ENCODE assay signal across 14 cellular contexts in the genomic region with DNA sequence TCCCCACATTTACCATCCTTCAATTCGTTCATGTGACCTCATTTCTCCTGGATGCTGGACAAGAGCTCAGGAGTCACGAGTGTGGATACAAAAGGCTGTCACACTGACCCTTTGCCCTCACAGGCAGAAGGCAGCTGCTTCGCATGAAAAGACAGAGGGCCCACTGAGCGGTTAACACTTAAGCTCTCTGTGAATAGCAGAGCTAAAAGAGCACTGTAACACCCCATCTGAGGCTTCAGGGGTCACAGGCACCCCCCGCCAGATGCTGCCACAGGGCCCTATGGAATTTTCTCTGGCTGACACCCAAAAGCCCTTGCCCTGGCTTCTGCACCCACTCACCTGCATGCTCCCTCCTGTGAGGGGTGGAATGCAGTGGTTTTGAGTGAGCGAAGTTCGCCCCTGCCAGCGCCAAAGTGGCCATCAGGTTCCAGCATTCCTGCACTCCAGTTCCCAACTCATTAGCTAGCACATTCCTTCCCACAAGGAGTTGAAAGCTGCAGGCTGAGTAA.
DNase-seq lines count a peak whose midpoint lies in the region; ATAC-seq and TF ChIP-seq lines count a peak whose summit lies in the region.
"Had no signal": no experiment of that assay in that cellular context is flagged by ENCODE, and none has a peak within 500 bp of the region (broad histone marks: within the 10 kb centered on the region; RNA-seq: fewer than 3 reads in every experiment).

No MANE protein-coding gene starts in this region.

- TF ChIP-seq CTCF in WTC11 (IDR thresholded peaks at IDR 0.05) (no peak), hepatocyte (IDR thresholded peaks at IDR 0.05; ENCODE audit: poor library complexity) (no peak), prostate gland (IDR thresholded peaks at IDR 0.05) (no peak), progenitor cell of endocrine pancreas (IDR thresholded peaks at IDR 0.05; ENCODE audit: unreplicated experiment) (no peak)

- H3K27ac Mint-ChIP-seq in WTC11 (no peak overlapping the region), progenitor cell of endocrine pancreas (no peak overlapping the region)
- H3K27ac Mint-ChIP-seq: activated CD8-positive, alpha-beta T cell treated with anti-CD3 and anti-CD28 coated beads, Interleukin-2, amount 10 ng/mL, durations not matched to agents 7 days and 5 days; activated T-helper 17 cell treated with anti-CD3 and anti-CD28 coated beads, Interleukin-2, amount 50 U/mL, for 72 hours had no signal

- H3K9me3 Mint-ChIP-seq in WTC11 (no peaks in the 10 kb centered on the region), progenitor cell of endocrine pancreas (ENCODE audit: low read depth) (no peaks in the 10 kb centered on the region)
- H3K9me3 Mint-ChIP-seq: activated T-helper 17 cell treated with anti-CD3 and anti-CD28 coated beads, Interleukin-2, amount 50 U/mL, for 72 hours had no signal

- H3K4me1 Mint-ChIP-seq in WTC11, result peaks cover 43% of the 10 kb centered on the region
- peaks cover 6% of the 10 kb centered on the region for H3K4me1 Mint-ChIP-seq in progenitor cell of endocrine pancreas (ENCODE audit: low read depth)
- H3K4me1 Mint-ChIP-seq: activated T-helper 17 cell treated with anti-CD3 and anti-CD28 coated beads, Interleukin-2, amount 50 U/mL, for 72 hours had no signal

- H3K36me3 Mint-ChIP-seq in WTC11 (no peaks in the 10 kb centered on the region), progenitor cell of endocrine pancreas (ENCODE audit: insufficient read depth) (no peaks in the 10 kb centered on the region)

- no peak for TF ChIP-seq POLR2A in prostate gland (IDR thresholded peaks at IDR 0.05)

- no peak overlapping the region for H3K4me2 ChIP-seq in hepatocyte

- H3K36me3 ChIP-seq in hepatocyte (replicated peaks; ENCODE audit: insufficient read depth, low read depth) (no peaks in the 10 kb centered on the region), prostate gland (no peaks in the 10 kb centered on the region)

- H3K27me3 ChIP-seq in hepatocyte (no peaks in the 10 kb centered on the region), prostate gland (replicated peaks; ENCODE audit: insufficient read depth) (no peaks in the 10 kb centered on the region)

- H3K79me2 ChIP-seq in hepatocyte, result no peaks in the 10 kb centered on the region

- POLR2A ChIA-PET in WTC11 (lab: Charles Lee), result no interaction called here

- ATAC-seq in WTC11, result peak; percentile 88
- ATAC-seq: activated CD8-positive, alpha-beta T cell treated with anti-CD3 and anti-CD28 coated beads, Interleukin-2, amount 10 ng/mL, durations not matched to agents 7 days and 5 days; activated T-helper 17 cell treated with anti-CD3 and anti-CD28 coated beads, Interleukin-2, amount 50 U/mL, for 72 hours; sciatic nerve had no signal

- H4K20me1 ChIP-seq in hepatocyte (ENCODE audit: insufficient read depth, poor library complexity, severe bottlenecking), result no peaks in the 10 kb centered on the region

- CTCF ChIA-PET in WTC11 (lab: Charles Lee), result interaction anchor here (1.3 kb wide), 1 partner anchor 19 kb away, joined by 4 read pairs; no protein-coding TSS in a partner anchor

- no peak overlapping the region for H3K27ac ChIP-seq in hepatocyte
- no peak overlapping the region for H3K27ac ChIP-seq in prostate gland
- H3K27ac ChIP-seq: SK-N-MC had no signal

- H3K9me3 ChIP-seq in hepatocyte (ENCODE audit: low read depth), result no peaks in the 10 kb centered on the region
- H3K9me3 ChIP-seq in prostate gland, result no peaks in the 10 kb centered on the region
- H3K9me3 ChIP-seq: Caco-2 had no signal

- H3K4me3 ChIP-seq in hepatocyte, result no peak overlapping the region
- H3K4me3 ChIP-seq in prostate gland, result no peak overlapping the region
- H3K4me3 ChIP-seq: SK-N-MC had no signal

- no peaks in the 10 kb centered on the region for H3K4me1 ChIP-seq in hepatocyte (ENCODE audit: insufficient read depth)
- no peaks in the 10 kb centered on the region for H3K4me1 ChIP-seq in prostate gland (replicated peaks)

- H3K27me3 Mint-ChIP-seq in WTC11 (ENCODE audit: low read depth) (no peaks in the 10 kb centered on the region), progenitor cell of endocrine pancreas (no peaks in the 10 kb centered on the region)
- H3K27me3 Mint-ChIP-seq: activated T-helper 17 cell treated with anti-CD3 and anti-CD28 coated beads, Interleukin-2, amount 50 U/mL, for 72 hours had no signal

- H3K9me2 ChIP-seq in hepatocyte (replicated peaks; ENCODE audit: insufficient read depth), result no peaks in the 10 kb centered on the region

- peak; percentile 6 for DNase-seq in Daoy (ENCODE audit: low read depth)
- DNase-seq in WTC11 (ENCODE audit: low spot score), result peak; percentile 40
- peak; percentile 21 for DNase-seq in hepatocyte (ENCODE audit: low spot score)
- peak; percentile 67 for DNase-seq in myocyte (ENCODE audit: low read depth)
- DNase-seq in NK-92 (lab: John Stamatoyannopoulos, UW; ENCODE audit: unreplicated experiment), result no peak
- no peak for DNase-seq in prostate gland (ENCODE audit: low spot score)
- no peak for DNase-seq in GM03348 (ENCODE audit: low spot score)
- DNase-seq in progenitor cell of endocrine pancreas (ENCODE audit: low spot score, unreplicated experiment), result no peak
- DNase-seq: activated CD8-positive, alpha-beta T cell treated with anti-CD3 and anti-CD28 coated beads, Interleukin-2, amount 10 ng/mL, durations not matched to agents 7 days and 5 days; stimulated activated naive CD4-positive, alpha-beta T cell treated with Interleukin-2 at 50 U/mL for 16 hours had no signal

- intact Hi-C loops in prostate gland (cut with DNase I), result no loop called here

- H3K4me3 Mint-ChIP-seq in WTC11 (no peak overlapping the region), progenitor cell of endocrine pancreas (ENCODE audit: low read depth) (no peak overlapping the region)
- H3K4me3 Mint-ChIP-seq: activated CD8-positive, alpha-beta T cell treated with anti-CD3 and anti-CD28 coated beads, Interleukin-2, amount 10 ng/mL, durations not matched to agents 7 days and 5 days; activated T-helper 17 cell treated with anti-CD3 and anti-CD28 coated beads, Interleukin-2, amount 50 U/mL, for 72 hours had no signal

- no peak overlapping the region for H2AFZ ChIP-seq in hepatocyte

- 65% methylated on average over 8 of the region's 8 CpGs for WGBS in hepatocyte (ENCODE audit: low lambda C conversion rate, missing lambda C conversion rate)
- 88% methylated on average over 8 of the region's 8 CpGs for WGBS in prostate gland

TF ChIP-seq in WTC11, 78 proteins besides CTCF, POLR2A, EP300 and RAD21:
- TF ChIP-seq ZNF423 (CRISPR knock-in tag; IDR thresholded peaks at IDR 0.05), result peak; percentile 56; the same call in 1 of the 2 replicates
- TF ChIP-seq CREB1 (CRISPR knock-in tag; IDR thresholded peaks at IDR 0.05), result no peak
- TF ChIP-seq, protein P1, sequence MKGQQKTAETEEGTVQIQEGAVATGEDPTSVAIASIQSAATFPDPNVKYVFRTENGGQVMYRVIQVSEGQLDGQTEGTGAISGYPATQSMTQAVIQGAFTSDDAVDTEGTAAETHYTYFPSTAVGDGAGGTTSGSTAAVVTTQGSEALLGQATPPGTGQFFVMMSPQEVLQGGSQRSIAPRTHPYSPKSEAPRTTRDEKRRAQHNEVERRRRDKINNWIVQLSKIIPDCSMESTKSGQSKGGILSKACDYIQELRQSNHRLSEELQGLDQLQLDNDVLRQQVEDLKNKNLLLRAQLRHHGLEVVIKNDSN (CRISPR knock-in tag; IDR thresholded peaks at IDR 0.05), result 0 out of 2 replicates have a peak, but pooled peaks have one; percentile 6
TF ChIP-seq in WTC11: peak in this region for 2.

Comparison
In these comparisons a context has a peak if more than half of its experiments do, and no peak if none do; other contexts are left out.
1. DNase-seq: peak in Daoy (single experiment), WTC11 (single experiment), hepatocyte (single experiment) and myocyte (single experiment); none in NK-92 (single experiment), prostate gland (single experiment), GM03348 (single experiment) and progenitor cell of endocrine pancreas (single experiment).